In genomic region chr19:5120833-5121232, GRCh38 we compare ENCODE assay signal across 20 cellular contexts.
DNase-seq lines count a peak whose midpoint lies in the region; ATAC-seq and TF ChIP-seq lines count a peak whose summit lies in the region.
"Had no signal": no experiment of that assay in that cellular context is flagged by ENCODE, and none has a peak within 500 bp of the region (broad histone marks: within the 10 kb centered on the region; RNA-seq: fewer than 3 reads in every experiment).

No MANE protein-coding gene starts in this region.

- intact Hi-C loops in activated B cell treated with CpG ODN at 0.5 μM for 24 hours (cut with micrococcal nuclease), result no loop called here

- CTCF ChIA-PET in activated B cell treated with CpG ODN at 0.5 μM for 24 hours (lab: Charles Lee), result no interaction called here

- H3K36me3 Mint-ChIP-seq in activated T-cell treated with anti-CD3 and anti-CD28 coated beads, Interleukin-2, amount 50 U/mL, for 72 hours (ENCODE audit: insufficient read depth in 2 of 2), result peaks cover 0 to 2% of the 10 kb centered on the region in 2 donors
- H3K36me3 Mint-ChIP-seq in activated B cell treated with CpG ODN at 0.5 μM for 24 hours (ENCODE audit: low read depth) (peaks cover 24% of the 10 kb centered on the region), memory B cell (peaks cover 7% of the 10 kb centered on the region)

- peak overlapping the region; percentile 68 for H3K27ac Mint-ChIP-seq in activated T-cell treated with anti-CD3 and anti-CD28 coated beads, Interleukin-2, amount 50 U/mL, for 72 hours
- H3K27ac Mint-ChIP-seq in activated B cell treated with CpG ODN at 0.5 μM for 24 hours (peak overlapping the region; percentile 59), memory B cell (peak overlapping the region; percentile 86)

- no peak for ATAC-seq in activated T-cell treated with anti-CD3 and anti-CD28 coated beads, Interleukin-2, amount 50 U/mL, for 72 hours (replicated peaks in 1 of 2)
- no peak for ATAC-seq in activated B cell treated with CpG ODN at 0.5 μM for 24 hours (ENCODE audit: low read depth)
- no peak for ATAC-seq in memory B cell (ENCODE audit: low read depth)
- no peak for ATAC-seq in GM19023 (IDR thresholded peaks at IDR 0.05; ENCODE audit: unreplicated experiment)
- ATAC-seq in HG03432 (IDR thresholded peaks at IDR 0.05; ENCODE audit: unreplicated experiment), result no peak
- ATAC-seq: SK-N-SH treated with all-trans-retinoic acid at 6 μM for 48 hours had no signal

- no peak for DNase-seq in activated T-cell treated with anti-CD3 and anti-CD28 coated beads, Interleukin-2, amount 50 U/mL, for 72 hours
- no peak for DNase-seq in activated T-cell treated with anti-CD3 and anti-CD28 coated beads, Interleukin-2, amount 50 U/mL, for 48 hours
- DNase-seq in activated B cell treated with CpG ODN at 0.5 μM for 24 hours (no peak), memory B cell (ENCODE audit: low spot score in 2 of 2) (no peak), iPS-NIHi7 (ENCODE audit: extremely low spot score) (no peak)
- DNase-seq: 8988T, Caco-2, GM23248, KBM-7, MG63, NCI-H1105, NCI-H187, NCI-H2171, NCI-H774, Peyer's patch, Right ventricle myocardium superior had no signal

- POLR2A ChIA-PET in activated B cell treated with CpG ODN at 0.5 μM for 24 hours (lab: Charles Lee), result interaction anchor here (1.6 kb wide), 1 partner anchor 10 kb away, joined by 8 read pairs; no protein-coding TSS in a partner anchor

- H3K27me3 Mint-ChIP-seq in activated T-cell treated with anti-CD3 and anti-CD28 coated beads, Interleukin-2, amount 50 U/mL, for 72 hours (ENCODE audit: low read depth), result no peaks in the 10 kb centered on the region
- no peaks in the 10 kb centered on the region for H3K27me3 Mint-ChIP-seq in activated B cell treated with CpG ODN at 0.5 μM for 24 hours
- H3K27me3 Mint-ChIP-seq in memory B cell, result no peaks in the 10 kb centered on the region

- H3K27ac ChIP-seq in temporal lobe (ENCODE audit: low read depth, low read length), result peak overlapping the region; percentile 50
- H3K27ac ChIP-seq: GM23248, Peyer's patch had no signal

- H3K4me3 Mint-ChIP-seq in activated T-cell treated with anti-CD3 and anti-CD28 coated beads, Interleukin-2, amount 50 U/mL, for 72 hours, result no peak overlapping the region
- H3K4me3 Mint-ChIP-seq in activated B cell treated with CpG ODN at 0.5 μM for 24 hours (no peak overlapping the region), memory B cell (no peak overlapping the region)

- H3K4me1 Mint-ChIP-seq in activated T-cell treated with anti-CD3 and anti-CD28 coated beads, Interleukin-2, amount 50 U/mL, for 72 hours (ENCODE audit: low read depth), result peaks cover 12% of the 10 kb centered on the region
- peaks cover 36% of the 10 kb centered on the region for H3K4me1 Mint-ChIP-seq in activated B cell treated with CpG ODN at 0.5 μM for 24 hours
- H3K4me1 Mint-ChIP-seq in memory B cell, result peaks cover 15% of the 10 kb centered on the region

- TF ChIP-seq CTCF in activated B cell treated with CpG ODN at 0.5 μM for 24 hours (IDR thresholded peaks at IDR 0.05), result no peak

- H3K9me3 Mint-ChIP-seq in activated T-cell treated with anti-CD3 and anti-CD28 coated beads, Interleukin-2, amount 50 U/mL, for 72 hours, result no peaks in the 10 kb centered on the region
- H3K9me3 Mint-ChIP-seq in activated B cell treated with CpG ODN at 0.5 μM for 24 hours (no peaks in the 10 kb centered on the region), memory B cell (peaks cover 3% of the 10 kb centered on the region)
